ENCODE assay signal across 11 cellular contexts in the genomic region with DNA sequence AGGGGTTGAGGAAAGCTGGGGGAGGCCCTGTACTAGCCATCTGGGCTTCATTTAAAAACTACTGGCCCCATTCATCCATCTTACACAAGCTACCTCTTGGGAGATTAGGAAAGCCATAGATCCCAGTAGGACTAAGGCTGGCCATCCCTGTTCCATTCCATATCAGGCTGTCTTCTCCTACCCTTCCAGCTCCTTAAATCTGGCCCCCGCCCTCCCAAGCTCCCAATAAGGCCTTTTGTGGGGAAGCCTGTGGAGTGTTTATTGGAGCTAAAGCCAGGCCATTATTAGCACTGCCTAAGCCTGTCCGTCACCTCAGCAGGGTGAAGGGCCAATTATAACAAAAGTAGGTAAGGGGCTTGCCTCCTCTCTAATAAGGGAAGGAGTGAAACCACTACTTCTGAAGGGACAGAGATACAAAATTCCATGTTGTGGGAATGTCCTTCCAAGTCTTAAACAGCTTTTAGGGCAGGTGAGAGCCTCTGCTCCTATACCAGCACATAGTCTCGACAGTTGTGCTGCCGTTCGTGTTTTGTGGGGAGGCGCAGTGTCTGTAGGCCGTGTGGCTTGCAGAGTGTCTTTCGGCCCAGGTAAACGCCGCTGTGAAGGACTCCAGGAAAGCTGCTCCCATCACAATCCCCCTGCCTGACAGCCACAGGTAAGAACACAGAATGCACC. TPM values are rescaled to one million over a fixed set of nuclear protein-coding genes. Genes with fewer than 3 reads are reported as not detected.
DNase-seq lines count a peak whose midpoint lies in the region; ATAC-seq and TF ChIP-seq lines count a peak whose summit lies in the region.
"Had no signal": no experiment of that assay in that cellular context is flagged by ENCODE, and none has a peak within 500 bp of the region (broad histone marks: within the 10 kb centered on the region; RNA-seq: fewer than 3 reads in every experiment).

No MANE protein-coding gene starts in this region.

- peak; percentile 8 for DNase-seq in NCI-H2227 (lab: John Stamatoyannopoulos, UW; ENCODE audit: unreplicated experiment)
- no peak for DNase-seq in NCI-H2227 treated with DMSO at 0.1 percent for 48 hours (lab: John Stamatoyannopoulos, UW)
- DNase-seq in WERI-Rb-1, result no peak
- no peak for DNase-seq in fibroblast of villous mesenchyme (ENCODE audit: low read depth)
- no peak for DNase-seq in OCI-LY7 (ENCODE audit: low spot score)
- DNase-seq: 8988T, erythroblast, occipital lobe had no signal

- no peak for TF ChIP-seq CTCF in WERI-Rb-1 (IDR thresholded peaks at IDR 0.05; ENCODE audit: low read depth, low read length)
- no peak for TF ChIP-seq CTCF in fibroblast of villous mesenchyme (IDR thresholded peaks at IDR 0.05; ENCODE audit: insufficient read depth, low read depth, low read length)
- no peak for TF ChIP-seq CTCF in OCI-LY7 (conservative IDR thresholded peaks at IDR 0.05; ENCODE audit: low read length)

- intact Hi-C loops in OCI-LY7 (cut with micrococcal nuclease; ENCODE audit: unreplicated experiment), result no loop called here

- H3K4me3 ChIP-seq in WERI-Rb-1 (ENCODE audit: low read depth, low read length) (no peak overlapping the region), fibroblast of villous mesenchyme (ENCODE audit: low read depth, low read length) (peak overlapping the region; percentile 10), skeletal muscle satellite cell (ENCODE audit: low read length) (no peak overlapping the region), OCI-LY7 (ENCODE audit: low read depth, low read length, poor library complexity, severe bottlenecking) (no peak overlapping the region)

- peak overlapping the region; percentile 97 for H3K4me2 ChIP-seq in skeletal muscle satellite cell (ENCODE audit: low read length)
- H3K4me2 ChIP-seq in OCI-LY7 (ENCODE audit: low read length), result no peak overlapping the region

- ATAC-seq in GM21619 (IDR thresholded peaks at IDR 0.05; ENCODE audit: unreplicated experiment), result no peak
- ATAC-seq in GM19035 (IDR thresholded peaks at IDR 0.05; ENCODE audit: unreplicated experiment), result no peak

- peaks cover 9% of the 10 kb centered on the region; the same call in 1 of the 2 replicates for H4K20me1 ChIP-seq in OCI-LY7 (ENCODE audit: insufficient read depth, low read length)

- H3K27ac ChIP-seq in WERI-Rb-1, result peak overlapping the region; percentile 52
- H3K27ac ChIP-seq in OCI-LY7 (ENCODE audit: low read depth, low read length, poor library complexity, severe bottlenecking), result no peak overlapping the region

- CTCF ChIA-PET in OCI-LY7 (lab: Charles Lee; ENCODE audit: unreplicated experiment), result interaction anchor here (1.1 kb wide), 1 partner anchor 28 kb away, joined by 5 read pairs; no protein-coding TSS in a partner anchor

- H3K79me2 ChIP-seq in OCI-LY7 (ENCODE audit: insufficient read depth, low read depth, low read length), result peaks cover 29% of the 10 kb centered on the region

- peaks cover 80% of the 10 kb centered on the region for H3K36me3 ChIP-seq in WERI-Rb-1
- H3K36me3 ChIP-seq in skeletal muscle satellite cell (ENCODE audit: insufficient read depth, low read length), result peaks cover 72% of the 10 kb centered on the region
- peaks cover 81% of the 10 kb centered on the region for H3K36me3 ChIP-seq in OCI-LY7 (ENCODE audit: insufficient read depth, low read length)

- peaks cover 33% of the 10 kb centered on the region for H3K4me1 ChIP-seq in skeletal muscle satellite cell (ENCODE audit: control insufficient read depth, insufficient read depth, low read length)
- peaks cover 28% of the 10 kb centered on the region for H3K4me1 ChIP-seq in OCI-LY7 (ENCODE audit: insufficient read depth, low read length, poor library complexity, severe bottlenecking)

- no peak overlapping the region for H2AFZ ChIP-seq in OCI-LY7 (ENCODE audit: low read length)

- no peaks in the 10 kb centered on the region for H3K9me3 ChIP-seq in WERI-Rb-1 (ENCODE audit: severe bottlenecking)
- H3K9me3 ChIP-seq in skeletal muscle satellite cell (replicated peaks; ENCODE audit: low read length), result no peaks in the 10 kb centered on the region
- H3K9me3 ChIP-seq in OCI-LY7 (ENCODE audit: low read length), result no peaks in the 10 kb centered on the region

- no TSS peak for BruUV-seq in OCI-LY7 (replicated peaks; lab: Mats Ljungman, UMichigan)

- no peaks in the 10 kb centered on the region for H3K27me3 ChIP-seq in WERI-Rb-1 (ENCODE audit: insufficient read depth, low read depth, severe bottlenecking)
- H3K27me3 ChIP-seq in skeletal muscle satellite cell (ENCODE audit: control insufficient read depth, insufficient read depth, low read length), result no peaks in the 10 kb centered on the region

- POLR2A ChIA-PET in OCI-LY7 (lab: Charles Lee), result interaction anchor here (1.3 to 1.9 kb wide), 2 partner anchors 27 to 45 kb away, joined by 3 to 4 read pairs; no protein-coding TSS in a partner anchor

- H3K9ac ChIP-seq in skeletal muscle satellite cell (ENCODE audit: low read depth, low read length), result peak overlapping the region; percentile 97

- H3K9me2 ChIP-seq in OCI-LY7 (ENCODE audit: insufficient read depth, low read length), result no peaks in the 10 kb centered on the region

RNA-seq across cellular contexts. Expression of gene MYL6, which starts 3.7 kb away (rescaled TPM):
- total RNA-seq in fibroblast of villous mesenchyme (2,015 and 2,412 TPM in 2 replicates), OCI-LY7 (2022) (415 and 468 TPM in 2 replicates)
- total RNA-seq in skeletal muscle satellite cell (2012; rRNA removed), result 1,015 and 1,106 TPM in 2 replicates
- total RNA-seq in OCI-LY7 (2014; rRNA removed; shearing (Covaris generic)), result 574 and 654 TPM in 2 replicates

RNA-seq across cellular contexts. Expression of gene MYL6B, which starts 9.4 kb away (rescaled TPM):
- total RNA-seq in fibroblast of villous mesenchyme (68.2 and 70.9 TPM in 2 replicates), OCI-LY7 (2022) (62.6 and 77.6 TPM in 2 replicates)
- total RNA-seq in skeletal muscle satellite cell (2012; rRNA removed), result 49.4 and 104 TPM in 2 replicates
- total RNA-seq in OCI-LY7 (2014; rRNA removed; shearing (Covaris generic)), result 56.6 and 105 TPM in 2 replicates

RNA-seq across cellular contexts. Expression of gene SMARCC2, which starts 27.5 kb away (rescaled TPM):
- total RNA-seq in fibroblast of villous mesenchyme (44.8 and 67.8 TPM in 2 replicates), OCI-LY7 (2022) (137 and 162 TPM in 2 replicates)
- total RNA-seq in skeletal muscle satellite cell (2012; rRNA removed), result 24.9 and 27.1 TPM in 2 replicates
- 59.7 and 68.3 TPM in 2 replicates for total RNA-seq in OCI-LY7 (2014; rRNA removed; shearing (Covaris generic))

RNA-seq across cellular contexts. Expression of gene ESYT1, which starts 33.7 kb away (rescaled TPM):
- total RNA-seq in fibroblast of villous mesenchyme (300 and 327 TPM in 2 replicates), OCI-LY7 (2022) (108 and 112 TPM in 2 replicates)
- total RNA-seq in skeletal muscle satellite cell (2012; rRNA removed), result 186 and 199 TPM in 2 replicates
- 74.6 and 85.9 TPM in 2 replicates for total RNA-seq in OCI-LY7 (2014; rRNA removed; shearing (Covaris generic))

RNA-seq across cellular contexts. Expression of gene ZC3H10, which starts 43.7 kb away (rescaled TPM):
- 3.9 and 4.3 TPM in 2 replicates for total RNA-seq in fibroblast of villous mesenchyme
- 2.8 and 5.6 TPM in 2 replicates for total RNA-seq in skeletal muscle satellite cell (2012; rRNA removed)
- total RNA-seq in OCI-LY7 (2014; rRNA removed; shearing (Covaris generic)), result 11.9 and 12.6 TPM in 2 replicates
- total RNA-seq in OCI-LY7 (2022), result 15.8 and 16.5 TPM in 2 replicates
